25 cellular contexts compared by ENCODE assay signal in genomic region chr4:38086515-38087226, GRCh38.
A peak's percentile ranks its signal among the peaks of the same experiment; 100 is the strongest.
DNase-seq lines count a peak whose midpoint lies in the region; ATAC-seq, FAIRE-seq and TF ChIP-seq lines count a peak whose summit lies in the region.
"Had no signal": no experiment of that assay in that cellular context is flagged by ENCODE, and none has a peak within 500 bp of the region (broad histone marks: within the 10 kb centered on the region; RNA-seq: fewer than 3 reads in every experiment).

No MANE protein-coding gene starts in this region.

- DNase-seq in heart right ventricle (no peak), right atrium auricular region (ENCODE audit: low spot score) (no peak), left ventricle myocardium inferior (no peak), pancreas (no peak), COLO829 (ENCODE audit: low spot score) (no peak), NCI-H510A treated with DMSO at 0.1 percent for 48 hours (lab: John Stamatoyannopoulos, UW) (no peak)
- no peak for DNase-seq in activated CD4-positive, alpha-beta T cell treated with anti-CD3 and anti-CD28 coated beads for 1 hour
- DNase-seq in activated T-cell treated with anti-CD3 and anti-CD28 coated beads, Interleukin-2, amount 50 U/mL, for 4 hours = no peak
- DNase-seq: adrenal gland, BE2C, cortex of kidney, DND-41, NCI-H146, NCI-H2171 treated with DMSO at 0.1 percent for 48 hours, NCI-H524 treated with DMSO at 0.1 percent for 48 hours, occipital lobe, Peyer's patch, retina had no signal

- TF ChIP-seq CTCF in heart right ventricle (IDR thresholded peaks at IDR 0.05) (no peak), right atrium auricular region (IDR thresholded peaks at IDR 0.05) (no peak), left ventricle myocardium inferior (IDR thresholded peaks at IDR 0.05; ENCODE audit: borderline replicate concordance) (no peak), pancreas (IDR thresholded peaks at IDR 0.05) (no peak)

- peak overlapping the region in 9 of 10 donors; percentile 10 to 67 (median 38) for H3K27ac ChIP-seq in heart right ventricle
- peak overlapping the region in 1 of 2 donors; percentile 2 for H3K27ac ChIP-seq in right atrium auricular region
- peak overlapping the region; percentile 55 for H3K27ac ChIP-seq in left ventricle myocardium inferior (replicated peaks)
- peak overlapping the region; percentile 46 to 73 (median 60) for H3K27ac ChIP-seq in pancreas
- H3K27ac ChIP-seq: Peyer's patch, SJSA1 had no signal

- no peaks in the 10 kb centered on the region for H3K27me3 ChIP-seq in heart right ventricle
- H3K27me3 ChIP-seq in right atrium auricular region = no peaks in the 10 kb centered on the region
- no peaks in the 10 kb centered on the region for H3K27me3 ChIP-seq in left ventricle myocardium inferior (ENCODE audit: low read depth)
- H3K27me3 ChIP-seq in pancreas = no peaks in the 10 kb centered on the region
- H3K27me3 ChIP-seq: adrenal gland, BE2C, Peyer's patch, SJSA1, tibial nerve had no signal

- H3K4me1 Mint-ChIP-seq in activated T-cell treated with anti-CD3 and anti-CD28 coated beads, Interleukin-2, amount 50 U/mL, for 4 hours (ENCODE audit: low read depth) = peaks cover 14% of the 10 kb centered on the region
- H3K4me1 Mint-ChIP-seq: memory B cell had no signal

- H3K36me3 ChIP-seq in heart right ventricle (peaks cover 0 to 59% (median 7%) of the 10 kb centered on the region in 9 donors), right atrium auricular region (peaks cover 25% of the 10 kb centered on the region), left ventricle myocardium inferior (peaks cover 20% of the 10 kb centered on the region), pancreas (no peaks in the 10 kb centered on the region)
- H3K36me3 ChIP-seq: BE2C, SJSA1, tibial nerve had no signal

- H3K4me3 ChIP-seq in heart right ventricle (no peak overlapping the region), right atrium auricular region (no peak overlapping the region), left ventricle myocardium inferior (no peak overlapping the region), pancreas (no peak overlapping the region)
- H3K4me3 ChIP-seq: adrenal gland, Peyer's patch, SJSA1, tibial nerve had no signal

- H3K27me3 Mint-ChIP-seq in activated T-cell treated with anti-CD3 and anti-CD28 coated beads, Interleukin-2, amount 50 U/mL, for 4 hours (ENCODE audit: low read depth) = no peaks in the 10 kb centered on the region
- H3K27me3 Mint-ChIP-seq: memory B cell; stimulated activated naive CD8-positive, alpha-beta T cell treated with anti-CD3 and anti-CD28 coated beads, Interleukin-15, Interleukin-2, amounts not matched to agents 100 ng/mL and 50 ng/mL, for 24 hours had no signal

- H3K9me3 Mint-ChIP-seq in activated T-cell treated with anti-CD3 and anti-CD28 coated beads, Interleukin-2, amount 50 U/mL, for 4 hours = no peaks in the 10 kb centered on the region
- H3K9me3 Mint-ChIP-seq: memory B cell; stimulated activated naive CD8-positive, alpha-beta T cell treated with anti-CD3 and anti-CD28 coated beads, Interleukin-15, Interleukin-2, amounts not matched to agents 100 ng/mL and 50 ng/mL, for 24 hours had no signal

- no peak for FAIRE-seq in pancreas (lab: Jason Lieb, UNC)
- FAIRE-seq: A204.1, bronchial epithelial cell, H54 had no signal

- H3K9me3 ChIP-seq in heart right ventricle (no peaks in the 10 kb centered on the region), right atrium auricular region (no peaks in the 10 kb centered on the region), left ventricle myocardium inferior (replicated peaks) (no peaks in the 10 kb centered on the region), pancreas (no peaks in the 10 kb centered on the region)
- H3K9me3 ChIP-seq: adrenal gland, BE2C, Peyer's patch, SJSA1, tibial nerve had no signal

- intact Hi-C loops in heart right ventricle (cut with DNase I) (no loop called here), left ventricle myocardium inferior (cut with micrococcal nuclease) (no loop called here), pancreas (cut with DNase I) (loop anchor here in 1 of 3 donors (10.0 kb wide), 1 partner anchor 228 kb away; no protein-coding TSS in a partner anchor)

- WGBS in heart right ventricle, 2 donors = 84 to 85% methylated on average over 7 of the region's 7 CpGs
- 42 to 55% methylated on average over 7 of the region's 7 CpGs for WGBS in pancreas, 2 donors

- H3K4me1 ChIP-seq in heart right ventricle (peaks cover 0 to 77% (median 53%) of the 10 kb centered on the region in 9 donors), right atrium auricular region (peaks cover 0 to 35% of the 10 kb centered on the region in 2 donors), left ventricle myocardium inferior (peaks cover 70% of the 10 kb centered on the region), pancreas (peaks cover 38 to 70% (median 60%) of the 10 kb centered on the region in 3 donors)

- peaks cover 25% of the 10 kb centered on the region for H3K36me3 Mint-ChIP-seq in activated T-cell treated with anti-CD3 and anti-CD28 coated beads, Interleukin-2, amount 50 U/mL, for 4 hours (ENCODE audit: insufficient read depth)

- ATAC-seq in heart right ventricle = peak in 1 of 8 donors; percentile 8
- ATAC-seq in pancreas = peak; percentile 25 to 66 (median 52)
- ATAC-seq in activated T-cell treated with anti-CD3 and anti-CD28 coated beads, Interleukin-2, amount 50 U/mL, for 4 hours = no peak

- no peak overlapping the region for H3K4me3 Mint-ChIP-seq in activated T-cell treated with anti-CD3 and anti-CD28 coated beads, Interleukin-2, amount 50 U/mL, for 4 hours
- H3K4me3 Mint-ChIP-seq: memory B cell; stimulated activated naive CD8-positive, alpha-beta T cell treated with anti-CD3 and anti-CD28 coated beads, Interleukin-15, Interleukin-2, amounts not matched to agents 100 ng/mL and 50 ng/mL, for 24 hours had no signal

Comparison
In these comparisons a context has a peak if more than half of its experiments do, and no peak if none do; other contexts are left out.
1. ATAC-seq: peak in pancreas (4 of 4); none in activated T-cell treated with anti-CD3 and anti-CD28 coated beads, Interleukin-2, amount 50 U/mL, for 4 hours (0 of 2).